1 cellular context compared by ENCODE assay signal in genomic region chr12:111446044-111446581, GRCh38.
TF ChIP-seq lines count a peak whose summit lies in the region.

No MANE protein-coding gene starts in this region.

TF ChIP-seq in liver, 16 proteins besides CTCF, POLR2A, EP300 and RAD21 (continued from another document):
- TF ChIP-seq REST (IDR thresholded peaks at IDR 0.05) (no peak), ATF3 (IDR thresholded peaks at IDR 0.05) (no peak), NR2F2 (IDR thresholded peaks at IDR 0.05) (peak; percentile 97), EGR1 (IDR thresholded peaks at IDR 0.05; ENCODE audit: low read depth in 2 of 2) (no peak), TAF1 (conservative IDR thresholded peaks at IDR 0.05) (no peak), JUND (IDR thresholded peaks at IDR 0.05) (peak in 1 of 2 donors; percentile 16), ZBTB33 (IDR thresholded peaks at IDR 0.05) (no peak), SP1 (IDR thresholded peaks at IDR 0.05) (peak; percentile 57), HNF4G (IDR thresholded peaks at IDR 0.05) (no peak), RXRA (IDR thresholded peaks at IDR 0.05) (peak; percentile 28 to 40)
